ENCODE assay signal across 8 cellular contexts in genomic region chr17:7204828-7205461, GRCh38. TPM values are rescaled to one million over a fixed set of nuclear protein-coding genes. Genes with fewer than 3 reads are reported as not detected.
DNase-seq lines count a peak whose midpoint lies in the region; ATAC-seq and TF ChIP-seq lines count a peak whose summit lies in the region.

No MANE protein-coding gene starts in this region.

- intact Hi-C loops in HCT116 (cut with micrococcal nuclease) = no loop called here
- intact Hi-C loops in dorsolateral prefrontal cortex (cut with DNase I) = loop anchor here in 1 of 2 donors (1.0 kb wide), 1 partner anchor 9 kb away; no protein-coding TSS in a partner anchor

- BruUV-seq in HCT116 (replicated peaks; lab: Mats Ljungman, UMichigan) = no TSS peak

- POLR2A ChIA-PET in HCT116 (lab: Charles Lee) = interaction anchor here (0.7 kb wide), 1 partner anchor 1226 kb away, joined by 3 read pairs; no protein-coding TSS in a partner anchor

- peaks cover 8 to 25% of the 10 kb centered on the region in 2 experiments; a peak in 3 of 4 replicates for H3K4me1 ChIP-seq in HCT116 (ENCODE audit: control insufficient read depth in 1 of 2, insufficient read depth in 2 of 2, low read length in 2 of 2)
- peaks cover 0 to 2% (median 0%) of the 10 kb centered on the region in 4 donors for H3K4me1 ChIP-seq in liver (ENCODE audit: control insufficient read depth in 4 of 4, insufficient read depth in 4 of 4, low read length in 3 of 4)

- WGBS in liver = 7% methylated on average over 34 of the region's 34 CpGs

- H3K27me3 ChIP-seq in HCT116 (ENCODE audit: insufficient read depth, low read length) (no peaks in the 10 kb centered on the region), dorsolateral prefrontal cortex (no peaks in the 10 kb centered on the region), liver (ENCODE audit: control insufficient read depth in 4 of 4, insufficient read depth in 4 of 4, low read length in 3 of 4) (no peaks in the 10 kb centered on the region)

- no peaks in the 10 kb centered on the region for H3K36me3 ChIP-seq in HCT116 (ENCODE audit: control insufficient read depth in 1 of 2, insufficient read depth in 2 of 2, low read length in 2 of 2)
- H3K36me3 ChIP-seq in liver (ENCODE audit: control insufficient read depth in 4 of 4, insufficient read depth in 3 of 4, low read depth in 1 of 4, low read length in 3 of 4) = no peaks in the 10 kb centered on the region

- H3K4me3 ChIP-seq in HCT116 (replicated peaks in 1 of 2; ENCODE audit: low read depth in 1 of 2, low read length in 2 of 2) (peak overlapping the region; percentile 33 to 44), dorsolateral prefrontal cortex (peak overlapping the region; percentile 29 to 87 (median 68)), liver (ENCODE audit: low read depth in 1 of 3, low read length in 3 of 3) (peak overlapping the region; percentile 45 to 58 (median 48))

- H3K9ac ChIP-seq in HCT116 (ENCODE audit: low read length) (peak overlapping the region; percentile 34; the same call in 1 of the 2 replicates), liver (ENCODE audit: low read depth in 1 of 2, low read length in 2 of 2) (peak overlapping the region in 1 of 2 donors; percentile 38)

- H4K20me1 ChIP-seq in HCT116 (ENCODE audit: insufficient read depth) = no peaks in the 10 kb centered on the region

- H3K9me2 ChIP-seq in HCT116 (ENCODE audit: insufficient read depth) = no peaks in the 10 kb centered on the region

- RAD21 ChIA-PET in HCT116 (lab: Charles Lee; ENCODE audit: low non-redundant PET in 1 of 2, low total read pairs in 2 of 2, uncharacterized antibody in 2 of 2, unreplicated experiment in 2 of 2) = no interaction called here

- CTCF ChIA-PET in HCT116 (lab: Charles Lee) = no interaction called here

- H2AFZ ChIP-seq in HCT116 (ENCODE audit: low read depth, low read length, poor library complexity, severe bottlenecking) = no peak overlapping the region

- peak; percentile 92 for ATAC-seq in HCT116

- peak overlapping the region; percentile 71 for H3K4me2 ChIP-seq in HCT116 (ENCODE audit: low read length)

- H3K79me2 ChIP-seq in HCT116 (ENCODE audit: insufficient read depth, low read length) = no peaks in the 10 kb centered on the region

- no peak for TF ChIP-seq POLR2A in HCT116 (IDR thresholded peaks at IDR 0.05; ENCODE audit: borderline replicate concordance, extremely low read depth, insufficient read depth, insufficient read length)

- H3K27ac ChIP-seq in HCT116 (ENCODE audit: low read depth, low read length) = peak overlapping the region; percentile 5; the same call in 1 of the 2 replicates
- H3K27ac ChIP-seq in dorsolateral prefrontal cortex = peak overlapping the region in 57 of 59 donors; percentile 3 to 90 (median 77)
- H3K27ac ChIP-seq in liver (ENCODE audit: low read depth in 1 of 2, low read length in 2 of 2) = peak overlapping the region in 1 of 2 donors; percentile 49

- TF ChIP-seq CTCF in HCT116 (IDR thresholded peaks at IDR 0.05 in 2 of 3, conservative IDR thresholded peaks at IDR 0.05 in 1 of 3; ENCODE audit: borderline replicate concordance in 1 of 3, insufficient read depth in 1 of 3, low read depth in 2 of 3, low read length in 2 of 3) (no peak), dorsolateral prefrontal cortex (IDR thresholded peaks at IDR 0.05 in 54 of 56, conservative IDR thresholded peaks at IDR 0.05 in 2 of 56; ENCODE audit: low read depth in 1 of 56, partially characterized antibody in 56 of 56) (no peak), liver (IDR thresholded peaks at IDR 0.05; ENCODE audit: low read depth, low read length, missing input control) (no peak)

- peak; percentile 89 for DNase-seq in GM03348 (ENCODE audit: low spot score)
- peak; percentile 43 for DNase-seq in HCT116 (ENCODE audit: low read depth, low spot score)
- DNase-seq in NCI-H146 treated with DMSO at 0.1 percent for 48 hours (lab: John Stamatoyannopoulos, UW; ENCODE audit: unreplicated experiment) = peak; percentile 85
- peak; percentile 72 to 84 for DNase-seq in activated CD4-positive, alpha-beta T cell treated with anti-CD3 and anti-CD28 coated beads, Interleukin-2, amount 50 U/mL, for 24 hours (ENCODE audit: low read depth in 1 of 2, low spot score in 1 of 2)
- peak; percentile 62 to 91 (median 82) for DNase-seq in dorsolateral prefrontal cortex
- peak; percentile 87 for DNase-seq in stimulated activated CD4-positive, alpha-beta T cell treated with anti-CD3 and anti-CD28 coated beads, Interleukin-4, amount 100 ng/mL, for 1 hour
- DNase-seq in GOT3 (lab: John Stamatoyannopoulos, UW) = no peak

- H3K9me3 ChIP-seq in HCT116 (ENCODE audit: control insufficient read depth in 1 of 2, insufficient read depth in 1 of 2, low read depth in 1 of 2, low read length in 2 of 2) (no peaks in the 10 kb centered on the region), liver (ENCODE audit: control insufficient read depth in 4 of 4, low read length in 3 of 4) (no peaks in the 10 kb centered on the region)

- TF ChIP-seq RAD21 in HCT116 (IDR thresholded peaks at IDR 0.05; ENCODE audit: low read depth) (no peak), liver (IDR thresholded peaks at IDR 0.05) (no peak)

TF ChIP-seq in HCT116, 20 proteins besides CTCF, POLR2A, EP300 and RAD21 (continues in another document):
- TF ChIP-seq, protein P1, sequence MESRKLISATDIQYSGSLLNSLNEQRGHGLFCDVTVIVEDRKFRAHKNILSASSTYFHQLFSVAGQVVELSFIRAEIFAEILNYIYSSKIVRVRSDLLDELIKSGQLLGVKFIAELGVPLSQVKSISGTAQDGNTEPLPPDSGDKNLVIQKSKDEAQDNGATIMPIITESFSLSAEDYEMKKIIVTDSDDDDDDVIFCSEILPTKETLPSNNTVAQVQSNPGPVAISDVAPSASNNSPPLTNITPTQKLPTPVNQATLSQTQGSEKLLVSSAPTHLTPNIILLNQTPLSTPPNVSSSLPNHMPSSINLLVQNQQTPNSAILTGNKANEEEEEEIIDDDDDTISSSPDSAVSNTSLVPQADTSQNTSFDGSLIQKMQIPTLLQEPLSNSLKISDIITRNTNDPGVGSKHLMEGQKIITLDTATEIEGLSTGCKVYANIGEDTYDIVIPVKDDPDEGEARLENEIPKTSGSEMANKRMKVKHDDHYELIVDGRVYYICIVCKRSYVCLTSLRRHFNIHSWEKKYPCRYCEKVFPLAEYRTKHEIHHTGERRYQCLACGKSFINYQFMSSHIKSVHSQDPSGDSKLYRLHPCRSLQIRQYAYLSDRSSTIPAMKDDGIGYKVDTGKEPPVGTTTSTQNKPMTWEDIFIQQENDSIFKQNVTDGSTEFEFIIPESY (IDR thresholded peaks at IDR 0.05; ENCODE audit: extremely low read depth, insufficient replicate concordance, low read length) = no peak
- TF ChIP-seq EGR1 (IDR thresholded peaks at IDR 0.05; ENCODE audit: low read depth) = no peak
- TF ChIP-seq SRF (IDR thresholded peaks at IDR 0.05; ENCODE audit: low read depth) = no peak
- TF ChIP-seq EZH2 (IDR thresholded peaks at IDR 0.05) = no peak
- no peak for TF ChIP-seq POLR2AphosphoS5 (IDR thresholded peaks at IDR 0.05; ENCODE audit: low read depth, low read length)
- no peak for TF ChIP-seq EZH2phosphoT487 (IDR thresholded peaks at IDR 0.05; ENCODE audit: borderline replicate concordance)

TF ChIP-seq in liver, 16 proteins besides CTCF, POLR2A, EP300 and RAD21:
- TF ChIP-seq SP1 (IDR thresholded peaks at IDR 0.05) (peak; percentile 50), REST (IDR thresholded peaks at IDR 0.05) (no peak)

RNA-seq across cellular contexts. Expression of gene DLG4, which starts 14.7 kb away (rescaled TPM):
- total RNA-seq in HCT116 (2021; ENCODE audit: unreplicated experiment) (15.0 TPM), dorsolateral prefrontal cortex (100 to 1,000 TPM; 109 to 508 (median 348) TPM), liver (1 to 10 TPM; 2.1 to 5.7 TPM)
- polyA plus RNA-seq in HCT116 (2012) = 15.3 and 16.8 TPM in 2 replicates
- polyA plus RNA-seq in liver = 1 to 10 TPM in 1 of 2 donors, under 1 TPM in 1; 0.40 to 1.6 TPM

RNA-seq across cellular contexts. Expression of gene ACADVL, which starts 14.8 kb away (rescaled TPM):
- 554 TPM for total RNA-seq in HCT116 (2021; ENCODE audit: unreplicated experiment)
- 616 and 680 TPM in 2 replicates for polyA plus RNA-seq in HCT116 (2012)
- 100 to 1,000 TPM; 242 to 722 (median 375) TPM for total RNA-seq in dorsolateral prefrontal cortex
- total RNA-seq in liver = 1,000 to 10,000 TPM in 1 of 2 donors, 100 to 1,000 TPM in 1; 185 to 1,110 TPM
- polyA plus RNA-seq in liver = 1,000 to 10,000 TPM; 1,107 to 1,301 TPM

RNA-seq across cellular contexts. Expression of gene ASGR1, which starts 25.8 kb away (rescaled TPM):
- total RNA-seq in HCT116 (2021; ENCODE audit: unreplicated experiment) (1.2 TPM), dorsolateral prefrontal cortex (10 to 100 TPM in 84 of 120 experiments, 1 to 10 TPM in 36; 4.8 to 22.0 (median 11.9) TPM), liver (100 to 1,000 TPM; 127 to 401 TPM)
- polyA plus RNA-seq in HCT116 (2012) = 2.0 and 2.1 TPM in 2 replicates
- 100 to 1,000 TPM; 541 to 728 TPM for polyA plus RNA-seq in liver

RNA-seq across cellular contexts. Expression of gene DVL2, which starts 29.4 kb away (rescaled TPM):
- 69.7 TPM for total RNA-seq in HCT116 (2021; ENCODE audit: unreplicated experiment)
- 47.1 and 53.4 TPM in 2 replicates for polyA plus RNA-seq in HCT116 (2012)
- 10 to 100 TPM; 31.9 to 83.9 (median 51.7) TPM for total RNA-seq in dorsolateral prefrontal cortex
- total RNA-seq in liver = 10 to 100 TPM; 16.7 to 24.5 TPM
- polyA plus RNA-seq in liver = 1 to 10 TPM; 3.4 to 5.9 TPM

RNA-seq across cellular contexts. Expression of gene PHF23, which starts 34.3 kb away (rescaled TPM):
- total RNA-seq in HCT116 (2021; ENCODE audit: unreplicated experiment) (48.5 TPM), dorsolateral prefrontal cortex (10 to 100 TPM; 21.3 to 54.1 (median 37.2) TPM), liver (10 to 100 TPM; 14.6 to 15.8 TPM)
- polyA plus RNA-seq in HCT116 (2012) = 21.5 and 35.2 TPM in 2 replicates
- polyA plus RNA-seq in liver = 10 to 100 TPM; 14.0 to 18.3 TPM

Comparison
In these comparisons a context has a peak if more than half of its experiments do, and no peak if none do; other contexts are left out.
1. RNA of gene ASGR1, which starts 25.8 kb away (total RNA-seq): 127 to 401 TPM in liver; 4.8 to 22.0 TPM in dorsolateral prefrontal cortex and 1.2 TPM in HCT116 (single experiment); every median in the first group is over 4 times any median in the second.
2. Peak in every context shown above with its lines, with median percentiles within 50 percentile points of each other: H3K4me3 ChIP-seq.